20 cellular contexts compared by ENCODE assay signal in the genomic region with DNA sequence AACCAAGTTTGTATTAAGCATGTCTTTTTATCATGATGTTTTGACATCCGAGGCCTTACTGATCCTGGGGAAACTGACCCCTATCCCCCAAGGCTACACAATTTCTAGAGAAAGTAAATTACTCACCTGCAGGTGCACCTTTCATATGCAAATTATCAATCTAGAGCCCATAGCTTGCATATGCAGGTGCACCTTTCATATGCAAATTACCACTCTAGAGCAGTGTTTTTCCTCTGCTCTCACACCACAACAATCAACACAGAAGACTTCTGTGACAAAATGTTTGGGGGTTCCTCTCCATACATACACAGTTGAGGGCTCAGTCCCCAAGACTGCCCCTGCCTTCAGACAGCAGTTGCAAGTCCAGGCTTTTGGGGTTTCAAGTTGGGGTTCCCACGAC.
DNase-seq lines count a peak whose midpoint lies in the region; ATAC-seq and TF ChIP-seq lines count a peak whose summit lies in the region.
"Had no signal": no experiment of that assay in that cellular context is flagged by ENCODE, and none has a peak within 500 bp of the region (broad histone marks: within the 10 kb centered on the region; RNA-seq: fewer than 3 reads in every experiment).

No MANE protein-coding gene starts in this region.

- intact Hi-C loops in left cardiac atrium (cut with DNase I): no loop called here

- no peak for ATAC-seq in HG02571 (IDR thresholded peaks at IDR 0.05; ENCODE audit: unreplicated experiment)
- ATAC-seq in left cardiac atrium: no peak
- ATAC-seq: HepG2, T-cell had no signal

- H3K4me1 ChIP-seq in HUES6 (ENCODE audit: control insufficient read depth, insufficient read depth, low read length): peaks cover 12% of the 10 kb centered on the region; the same call in 1 of the 2 replicates
- H3K4me1 ChIP-seq in NT2/D1 (ENCODE audit: insufficient read depth, insufficient read length): no peaks in the 10 kb centered on the region
- peaks cover 3% of the 10 kb centered on the region; the same call in 1 of the 2 replicates for H3K4me1 ChIP-seq in iPS-20b (ENCODE audit: insufficient read depth, low read length)

- H3K27ac ChIP-seq in HUES6 (ENCODE audit: low read depth, low read length) (peak overlapping the region; percentile 64; the same call in 1 of the 2 replicates), iPS-20b (ENCODE audit: low read length) (peak overlapping the region; percentile 85)

- no peak for TF ChIP-seq CTCF in GM10266 (IDR thresholded peaks at IDR 0.05; ENCODE audit: control insufficient read depth, insufficient read depth, low read depth, missing control alignments)

- no peaks in the 10 kb centered on the region for H3K27me3 ChIP-seq in HUES6 (ENCODE audit: control insufficient read depth, insufficient read depth, low read length)
- no peaks in the 10 kb centered on the region for H3K27me3 ChIP-seq in NT2/D1 (ENCODE audit: insufficient read depth, insufficient read length)
- no peaks in the 10 kb centered on the region for H3K27me3 ChIP-seq in iPS-20b (ENCODE audit: insufficient read depth, low read length)

- H3K9me3 ChIP-seq in HUES6 (ENCODE audit: control insufficient read depth, insufficient read depth, low read depth, low read length) (no peaks in the 10 kb centered on the region), NT2/D1 (ENCODE audit: insufficient read depth, low read length) (no peaks in the 10 kb centered on the region), iPS-20b (ENCODE audit: insufficient read depth, low read depth, low read length) (no peaks in the 10 kb centered on the region)
- H3K9me3 ChIP-seq: SK-N-SH had no signal

- H3K4me3 ChIP-seq in HUES6 (ENCODE audit: low read depth, low read length) (no peak overlapping the region), NT2/D1 (ENCODE audit: insufficient read length, low read depth) (no peak overlapping the region), iPS-20b (ENCODE audit: low read length) (no peak overlapping the region)

- DNase-seq in NCI-H2029 (lab: John Stamatoyannopoulos, UW) (peak; percentile 2), NCI-H2029 treated with DMSO at 0.1 percent for 48 hours (lab: John Stamatoyannopoulos, UW) (no peak), NT2/D1 (ENCODE audit: low read depth, low spot score) (peak; percentile 38), GM10266 (ENCODE audit: extremely low spot score) (no peak), left cardiac atrium (no peak)
- DNase-seq: 8988T; DMS 273 treated with DMSO at 0.1 percent for 48 hours; KBM-7; NCI-H1417; NCI-H1930; NCI-H2227 treated with DMSO at 0.1 percent for 48 hours; NCI-H510A treated with DMSO at 0.1 percent for 48 hours; NK-92 treated with Interleukin-12 subunit alpha and Interleukin-12 subunit beta, amount 100 ng/mL, for 24 hours; SHP77 treated with DMSO at 0.1 percent for 48 hours; SK-N-SH; T-cell had no signal

- H3K36me3 ChIP-seq in HUES6 (ENCODE audit: control insufficient read depth, insufficient read depth, low read length) (no peaks in the 10 kb centered on the region), NT2/D1 (ENCODE audit: insufficient read depth, insufficient read length, low read length) (no peaks in the 10 kb centered on the region), iPS-20b (ENCODE audit: insufficient read depth, low read depth, low read length) (no peaks in the 10 kb centered on the region)

- no peak overlapping the region for H3K9ac ChIP-seq in HUES6 (ENCODE audit: low read length)
- no peak overlapping the region for H3K9ac ChIP-seq in NT2/D1 (ENCODE audit: insufficient read length, low read depth)
- H3K9ac ChIP-seq in iPS-20b (ENCODE audit: low read depth, low read length): peak overlapping the region; percentile 24; the same call in 1 of the 2 replicates
- H3K9ac ChIP-seq: SK-N-SH had no signal

Comparison
In these comparisons a context has a peak if more than half of its experiments do, and no peak if none do; other contexts are left out.
1. DNase-seq: peak in NCI-H2029 (single experiment) and NT2/D1 (single experiment); none in NCI-H2029 treated with DMSO at 0.1 percent for 48 hours (single experiment), GM10266 (single experiment) and left cardiac atrium (single experiment).